8 cellular contexts compared by ENCODE assay signal in the genomic region with DNA sequence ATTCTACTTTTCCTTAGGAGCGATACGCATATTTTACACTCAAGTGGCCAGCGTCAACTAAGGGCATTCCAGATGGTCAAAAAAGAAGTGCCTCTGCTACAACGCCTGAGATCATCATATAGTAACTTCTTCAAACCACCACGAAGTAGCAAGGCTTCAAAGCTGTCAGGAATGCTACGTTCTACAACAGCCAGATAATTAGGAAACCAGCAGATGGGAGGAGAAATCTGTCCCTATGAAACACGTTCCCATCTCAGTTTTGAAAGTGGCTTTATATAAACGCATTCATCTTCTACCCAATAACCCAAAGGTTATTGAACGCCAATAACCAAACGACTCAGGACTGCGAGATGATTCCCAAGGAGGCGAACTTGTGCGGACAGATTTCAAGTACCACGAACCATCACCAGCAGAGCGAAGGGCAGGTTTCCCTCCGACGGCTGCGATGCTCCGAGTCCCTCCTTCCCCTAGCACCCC. TPM values are rescaled to one million over a fixed set of nuclear protein-coding genes. Genes with fewer than 3 reads are reported as not detected.
DNase-seq lines count a peak whose midpoint lies in the region; ATAC-seq and TF ChIP-seq lines count a peak whose summit lies in the region.

No MANE protein-coding gene starts in this region.

- H3K27ac ChIP-seq in right atrium auricular region (peak overlapping the region; percentile 87 to 88), cingulate gyrus (ENCODE audit: low read depth, low read length) (peak overlapping the region; percentile 47)

- H3K9me3 ChIP-seq in right atrium auricular region = no peaks in the 10 kb centered on the region

- no peaks in the 10 kb centered on the region for H3K36me3 ChIP-seq in right atrium auricular region

- no peak for ATAC-seq in HG02571 (IDR thresholded peaks at IDR 0.05; ENCODE audit: unreplicated experiment)

- peak overlapping the region; percentile 75 to 93 for H3K4me3 ChIP-seq in right atrium auricular region

- peaks cover 0 to 10% of the 10 kb centered on the region in 2 donors for H3K4me1 ChIP-seq in right atrium auricular region

- H3K27me3 ChIP-seq in right atrium auricular region = no peaks in the 10 kb centered on the region

- intact Hi-C loops in cardiac septum (cut with DNase I) = no loop called here

- no peak for DNase-seq in right atrium auricular region (ENCODE audit: low spot score)
- DNase-seq in cardiac septum (ENCODE audit: low spot score) = no peak
- peak; percentile 43 for DNase-seq in NCI-H524 treated with DMSO at 0.1 percent for 48 hours (lab: John Stamatoyannopoulos, UW)
- DNase-seq in midbrain (lab: John Stamatoyannopoulos, UW) = peak; percentile 12
- DNase-seq in GM10266 (ENCODE audit: extremely low spot score) = no peak
- DNase-seq in epidermal melanocyte (ENCODE audit: insufficient read length, low spot score) = no peak

- no peak for TF ChIP-seq CTCF in right atrium auricular region (IDR thresholded peaks at IDR 0.05)
- TF ChIP-seq CTCF in GM10266 (IDR thresholded peaks at IDR 0.05; ENCODE audit: control insufficient read depth, insufficient read depth, low read depth, missing control alignments) = no peak

RNA-seq across cellular contexts. Expression of gene ABHD12, which starts 1.2 kb away (rescaled TPM):
- total RNA-seq in right atrium auricular region (10 to 100 TPM; 20.7 to 40.6 TPM), cardiac septum (35.8 TPM)

RNA-seq across cellular contexts. Expression of gene GINS1, which starts 18.1 kb away (rescaled TPM):
- total RNA-seq in right atrium auricular region = under 1 TPM; 0.33 to 0.35 TPM
- 0.43 TPM for total RNA-seq in cardiac septum

Comparison
In these comparisons a context has a peak if more than half of its experiments do, and no peak if none do; other contexts are left out.
1. DNase-seq: peak in NCI-H524 treated with DMSO at 0.1 percent for 48 hours (single experiment) and midbrain (single experiment); none in right atrium auricular region (single experiment), cardiac septum (single experiment), GM10266 (single experiment) and epidermal melanocyte (single experiment).